In genomic region chr10:102604379-102604960, GRCh38 we compare ENCODE assay signal across 10 cellular contexts. TPM values are rescaled to one million over a fixed set of nuclear protein-coding genes. Genes with fewer than 3 reads are reported as not detected.
DNase-seq lines count a peak whose midpoint lies in the region; TF ChIP-seq lines count a peak whose summit lies in the region.
"Had no signal": no experiment of that assay in that cellular context is flagged by ENCODE, and none has a peak within 500 bp of the region (broad histone marks: within the 10 kb centered on the region; RNA-seq: fewer than 3 reads in every experiment).

No MANE protein-coding gene starts in this region.

- no peaks in the 10 kb centered on the region for H3K79me2 ChIP-seq in fibroblast of lung (ENCODE audit: control insufficient read depth, insufficient read depth, low read length)

- DNase-seq in GM06990 (ENCODE audit: extremely low read depth, insufficient read length) (no peak), SJSA1 (ENCODE audit: low read depth in 1 of 2, low spot score in 2 of 2) (peak; percentile 59 to 64), fibroblast of lung (ENCODE audit: low read depth in 2 of 2) (peak; percentile 72 to 92), sigmoid colon (peak; percentile 56), T1000 (lab: John Stamatoyannopoulos, UW) (no peak), substantia nigra (lab: John Stamatoyannopoulos, UW) (no peak)
- DNase-seq in activated naive CD4-positive, alpha-beta T cell treated with anti-CD3 and anti-CD28 coated beads for 36 hours: no peak
- no peak for DNase-seq in stimulated activated naive CD4-positive, alpha-beta T cell (lab: John Stamatoyannopoulos, UW)
- DNase-seq: activated naive CD4-positive, alpha-beta T cell; T-cell had no signal

- H3K27ac ChIP-seq in SJSA1: peak overlapping the region; percentile 41; the same call in 1 of the 2 replicates
- H3K27ac ChIP-seq in fibroblast of lung (ENCODE audit: insufficient read depth, low read length): peak overlapping the region; percentile 52
- peak overlapping the region; percentile 2 to 51 (median 33) for H3K27ac ChIP-seq in sigmoid colon
- H3K27ac ChIP-seq in substantia nigra (ENCODE audit: low read depth, low read length, poor library complexity, severe bottlenecking): no peak overlapping the region

- H3K27ac Mint-ChIP-seq in activated naive CD4-positive, alpha-beta T cell treated with anti-CD3 and anti-CD28 coated beads for 36 hours: no peak overlapping the region
- H3K27ac Mint-ChIP-seq: T-cell had no signal

- H3K27me3 Mint-ChIP-seq in activated naive CD4-positive, alpha-beta T cell treated with anti-CD3 and anti-CD28 coated beads for 36 hours (ENCODE audit: low read depth): no peaks in the 10 kb centered on the region
- H3K27me3 Mint-ChIP-seq: T-cell had no signal

- H3K4me1 ChIP-seq in SJSA1 (replicated peaks): peaks cover 33% of the 10 kb centered on the region
- peaks cover 16% of the 10 kb centered on the region for H3K4me1 ChIP-seq in fibroblast of lung (ENCODE audit: control insufficient read depth, extremely low read depth, insufficient read depth, low read length)
- peaks cover 0 to 3% (median 0%) of the 10 kb centered on the region in 4 donors for H3K4me1 ChIP-seq in sigmoid colon

- H3K36me3 ChIP-seq in GM06990 (ENCODE audit: control insufficient read depth, insufficient read depth, low read length) (no peaks in the 10 kb centered on the region; the same call in 1 of the 2 replicates), SJSA1 (0 out of 2 replicates have a peak, but pooled peaks cover 15% of the 10 kb centered on the region), fibroblast of lung (ENCODE audit: control insufficient read depth, insufficient read depth, low read length) (peaks cover 4% of the 10 kb centered on the region), sigmoid colon (peaks cover under 1 to 42% (median 9%) of the 10 kb centered on the region in 4 donors)

- H3K9me3 Mint-ChIP-seq in activated naive CD4-positive, alpha-beta T cell treated with anti-CD3 and anti-CD28 coated beads for 36 hours: no peaks in the 10 kb centered on the region
- H3K9me3 Mint-ChIP-seq: T-cell had no signal

- TF ChIP-seq EP300 in sigmoid colon (IDR thresholded peaks at IDR 0.05): no peak

- CTCF ChIA-PET in activated naive CD4-positive, alpha-beta T cell treated with anti-CD3 and anti-CD28 coated beads for 36 hours (lab: Charles Lee): interaction anchor here (1.2 to 2.0 kb wide), 2 partner anchors 21 to 104 kb away, joined by 3 to 7 read pairs; no protein-coding TSS in a partner anchor

- peaks cover 2% of the 10 kb centered on the region for H3K36me3 Mint-ChIP-seq in activated naive CD4-positive, alpha-beta T cell treated with anti-CD3 and anti-CD28 coated beads for 36 hours (ENCODE audit: low read depth)

- H3K4me3 ChIP-seq in GM06990 (replicated peaks; ENCODE audit: low read depth, low read length): no peak overlapping the region
- no peak overlapping the region for H3K4me3 ChIP-seq in SJSA1
- no peak overlapping the region for H3K4me3 ChIP-seq in fibroblast of lung (replicated peaks in 1 of 4; ENCODE audit: control extremely low read depth in 1 of 4, insufficient read depth in 1 of 4, low read depth in 3 of 4, low read length in 4 of 4)
- H3K4me3 ChIP-seq in sigmoid colon: no peak overlapping the region

- no peak for TF ChIP-seq POLR2A in sigmoid colon (IDR thresholded peaks at IDR 0.05)

- WGBS in sigmoid colon, 2 donors: 80 to 85% methylated on average over 10 of the region's 10 CpGs

- H2AFZ ChIP-seq in fibroblast of lung (ENCODE audit: low read length): no peak overlapping the region

- no peaks in the 10 kb centered on the region for H3K27me3 ChIP-seq in GM06990 (replicated peaks; ENCODE audit: control insufficient read depth, insufficient read depth, low read length)
- H3K27me3 ChIP-seq in SJSA1 (replicated peaks): no peaks in the 10 kb centered on the region
- H3K27me3 ChIP-seq in fibroblast of lung (ENCODE audit: control insufficient read depth, insufficient read depth, low read length): no peaks in the 10 kb centered on the region
- no peaks in the 10 kb centered on the region for H3K27me3 ChIP-seq in sigmoid colon

- H3K4me1 Mint-ChIP-seq in activated naive CD4-positive, alpha-beta T cell treated with anti-CD3 and anti-CD28 coated beads for 36 hours (ENCODE audit: low read depth): peaks cover 9% of the 10 kb centered on the region

- peak overlapping the region; percentile 18 for H3K4me2 ChIP-seq in fibroblast of lung (ENCODE audit: extremely low read depth, insufficient read depth, low read length)

- intact Hi-C loops in sigmoid colon (cut with DNase I): no loop called here
- intact Hi-C loops in activated naive CD4-positive, alpha-beta T cell treated with anti-CD3 and anti-CD28 coated beads for 36 hours (cut with micrococcal nuclease): no loop called here

- no peaks in the 10 kb centered on the region for H3K9me3 ChIP-seq in SJSA1 (replicated peaks)
- no peaks in the 10 kb centered on the region for H3K9me3 ChIP-seq in fibroblast of lung (ENCODE audit: control insufficient read depth, insufficient read depth, low read depth, low read length)
- no peaks in the 10 kb centered on the region for H3K9me3 ChIP-seq in sigmoid colon

- no peaks in the 10 kb centered on the region for H4K20me1 ChIP-seq in fibroblast of lung (ENCODE audit: control insufficient read depth, extremely low read depth, insufficient read depth, low read length)

- H3K9ac ChIP-seq in fibroblast of lung (ENCODE audit: insufficient read depth, low read length): no peak overlapping the region

- TF ChIP-seq CTCF in GM06990 (IDR thresholded peaks at IDR 0.05; ENCODE audit: insufficient read depth, low read length, poor library complexity, severe bottlenecking) (peak; percentile 25), fibroblast of lung (conservative IDR thresholded peaks at IDR 0.05 in 1 of 2, IDR thresholded peaks at IDR 0.05 in 1 of 2; ENCODE audit: low read depth in 1 of 2, low read length in 2 of 2) (no peak), sigmoid colon (IDR thresholded peaks at IDR 0.05) (no peak)

- H3K4me3 Mint-ChIP-seq in activated naive CD4-positive, alpha-beta T cell treated with anti-CD3 and anti-CD28 coated beads for 36 hours: no peak overlapping the region
- H3K4me3 Mint-ChIP-seq: T-cell had no signal

RNA-seq across cellular contexts. Expression of gene TRIM8, which starts 39.8 kb away (rescaled TPM):
- 77.2 and 93.3 TPM in 2 replicates for total RNA-seq in SJSA1 (2014; rRNA removed; shearing (Covaris generic))
- total RNA-seq in fibroblast of lung: 80.9 and 143 TPM in 2 replicates
- polyA plus RNA-seq in fibroblast of lung: 93.2 and 152 TPM in 2 replicates
- 166 and 220 TPM in 2 replicates for polyA plus RNA-seq in fibroblast of lung (2012)
- 118 and 164 TPM in 2 replicates for polyA minus RNA-seq in fibroblast of lung (ENCODE audit: low replicate concordance)
- 10 to 100 TPM; 58.9 to 88.6 (median 67.1) TPM for total RNA-seq in sigmoid colon
- 10 to 100 TPM; 25.0 to 53.0 (median 46.8) TPM for polyA plus RNA-seq in sigmoid colon
- 10 to 100 TPM; 18.8 to 20.0 TPM for total RNA-seq in activated naive CD4-positive, alpha-beta T cell treated with anti-CD3 and anti-CD28 coated beads for 36 hours

Comparison
In these comparisons a context has a peak if more than half of its experiments do, and no peak if none do; other contexts are left out.
1. DNase-seq: peak in SJSA1 (2 of 2), fibroblast of lung (2 of 2) and sigmoid colon (single experiment); none in GM06990 (single experiment), T1000 (single experiment), activated naive CD4-positive, alpha-beta T cell treated with anti-CD3 and anti-CD28 coated beads for 36 hours (single experiment), substantia nigra (0 of 49) and stimulated activated naive CD4-positive, alpha-beta T cell (0 of 6).